ENCODE assay signal across 8 cellular contexts in the genomic region with DNA sequence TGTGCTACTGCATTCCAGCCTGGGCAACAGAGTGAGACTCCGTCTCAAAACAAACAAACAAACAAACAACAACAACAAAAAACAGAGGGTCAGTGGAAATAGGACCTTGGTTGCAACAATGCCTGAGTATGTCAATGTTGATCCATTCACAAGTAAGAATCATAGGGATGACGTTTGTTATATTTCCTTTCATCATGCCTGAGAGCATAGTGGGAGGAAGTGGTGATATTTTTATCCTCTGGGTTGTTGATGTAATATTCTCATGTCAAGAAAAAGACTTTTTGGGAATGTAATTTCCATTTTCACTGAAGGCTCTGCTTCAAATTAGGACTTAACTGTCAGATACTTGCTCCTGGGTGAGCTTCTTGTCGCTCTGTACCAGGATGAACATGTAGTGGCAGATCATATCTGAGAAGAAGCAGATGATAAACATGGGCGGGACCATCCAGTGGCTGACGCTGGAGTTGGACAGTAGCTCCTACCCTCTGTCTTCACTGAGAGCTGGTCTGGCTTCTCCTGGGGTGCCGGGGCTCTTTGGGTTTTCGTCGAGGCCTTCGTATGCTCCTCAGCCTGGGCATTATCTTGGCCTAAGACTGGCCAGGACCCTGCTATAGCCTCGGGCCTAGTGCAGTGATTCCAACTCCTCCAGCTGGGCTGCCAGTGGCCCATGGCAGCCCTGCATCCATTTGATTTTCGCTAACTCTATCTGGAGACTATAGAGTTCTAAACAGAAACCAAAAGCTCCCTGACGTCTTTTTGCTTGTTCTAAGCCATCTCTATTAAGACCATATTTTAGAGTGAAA. TPM values are rescaled to one million over a fixed set of nuclear protein-coding genes. Genes with fewer than 3 reads are reported as not detected.
DNase-seq lines count a peak whose midpoint lies in the region; ATAC-seq lines count a peak whose summit lies in the region.

No MANE protein-coding gene starts in this region.

- H3K4me3 ChIP-seq in adipocyte (ENCODE audit: low read length) = peak overlapping the region; percentile 77

- H3K4me1 ChIP-seq in adipocyte (ENCODE audit: control insufficient read depth, insufficient read depth, low read length) = peaks cover 31% of the 10 kb centered on the region

- H3K9ac ChIP-seq in adipocyte (ENCODE audit: low read length) = peak overlapping the region; percentile 78

- ATAC-seq in HG02798 (IDR thresholded peaks at IDR 0.05; ENCODE audit: poor library complexity, unreplicated experiment) (peak; percentile 44), left ventricle myocardium superior (peak; percentile 82), HG02970 (IDR thresholded peaks at IDR 0.05; ENCODE audit: low FRiP score, unreplicated experiment) (no peak)
- ATAC-seq in stimulated activated naive CD8-positive, alpha-beta T cell treated with anti-CD3 and anti-CD28 coated beads, Interleukin-15, Interleukin-2, amounts not matched to agents 100 U/mL and 50 U/mL, for 24 hours = peak; percentile 74

- DNase-seq in A172 (ENCODE audit: low spot score) (peak; percentile 60), adipocyte (ENCODE audit: low read depth) (peak; percentile 74), left ventricle myocardium superior (peak; percentile 54), HT-29 (ENCODE audit: low spot score) (no peak), GOT3 (lab: John Stamatoyannopoulos, UW) (no peak)
- peak; percentile 22 for DNase-seq in stimulated activated naive CD8-positive, alpha-beta T cell treated with anti-CD3 and anti-CD28 coated beads, Interleukin-15, Interleukin-2, amounts not matched to agents 100 U/mL and 50 U/mL, for 24 hours

- no peaks in the 10 kb centered on the region for H3K27me3 ChIP-seq in adipocyte (replicated peaks; ENCODE audit: control insufficient read depth, insufficient read depth, low read length)

- no peaks in the 10 kb centered on the region for H3K9me3 ChIP-seq in adipocyte (ENCODE audit: control insufficient read depth, low read length)

- intact Hi-C loops in left ventricle myocardium superior (cut with micrococcal nuclease) = no loop called here

- H3K36me3 ChIP-seq in adipocyte (ENCODE audit: control insufficient read depth, insufficient read depth, low read length, severe bottlenecking) = peaks cover 8% of the 10 kb centered on the region

RNA-seq across cellular contexts. Expression of a gene that starts 19.6 kb away (rescaled TPM):
- total RNA-seq in A172 (2014; rRNA removed; shearing (Covaris generic)) = 213 and 231 TPM in 2 replicates
- total RNA-seq in left ventricle myocardium superior = 59.8 TPM
- total RNA-seq in HT-29 (2014; rRNA removed; shearing (Covaris generic)) = 57.8 and 60.2 TPM in 2 replicates

RNA-seq across cellular contexts. Expression of a gene that starts 58.2 kb away (rescaled TPM):
- 11.7 and 17.5 TPM in 2 replicates for total RNA-seq in A172 (2014; rRNA removed; shearing (Covaris generic))
- 26.8 TPM for total RNA-seq in left ventricle myocardium superior
- 6.0 and 6.9 TPM in 2 replicates for total RNA-seq in HT-29 (2014; rRNA removed; shearing (Covaris generic))

Comparison
In these comparisons a context has a peak if more than half of its experiments do, and no peak if none do; other contexts are left out.
1. DNase-seq: peak in A172 (single experiment), adipocyte (single experiment), left ventricle myocardium superior (single experiment) and stimulated activated naive CD8-positive, alpha-beta T cell treated with anti-CD3 and anti-CD28 coated beads, Interleukin-15, Interleukin-2, amounts not matched to agents 100 U/mL and 50 U/mL, for 24 hours (single experiment); none in HT-29 (single experiment) and GOT3 (single experiment).